In the genomic region with DNA sequence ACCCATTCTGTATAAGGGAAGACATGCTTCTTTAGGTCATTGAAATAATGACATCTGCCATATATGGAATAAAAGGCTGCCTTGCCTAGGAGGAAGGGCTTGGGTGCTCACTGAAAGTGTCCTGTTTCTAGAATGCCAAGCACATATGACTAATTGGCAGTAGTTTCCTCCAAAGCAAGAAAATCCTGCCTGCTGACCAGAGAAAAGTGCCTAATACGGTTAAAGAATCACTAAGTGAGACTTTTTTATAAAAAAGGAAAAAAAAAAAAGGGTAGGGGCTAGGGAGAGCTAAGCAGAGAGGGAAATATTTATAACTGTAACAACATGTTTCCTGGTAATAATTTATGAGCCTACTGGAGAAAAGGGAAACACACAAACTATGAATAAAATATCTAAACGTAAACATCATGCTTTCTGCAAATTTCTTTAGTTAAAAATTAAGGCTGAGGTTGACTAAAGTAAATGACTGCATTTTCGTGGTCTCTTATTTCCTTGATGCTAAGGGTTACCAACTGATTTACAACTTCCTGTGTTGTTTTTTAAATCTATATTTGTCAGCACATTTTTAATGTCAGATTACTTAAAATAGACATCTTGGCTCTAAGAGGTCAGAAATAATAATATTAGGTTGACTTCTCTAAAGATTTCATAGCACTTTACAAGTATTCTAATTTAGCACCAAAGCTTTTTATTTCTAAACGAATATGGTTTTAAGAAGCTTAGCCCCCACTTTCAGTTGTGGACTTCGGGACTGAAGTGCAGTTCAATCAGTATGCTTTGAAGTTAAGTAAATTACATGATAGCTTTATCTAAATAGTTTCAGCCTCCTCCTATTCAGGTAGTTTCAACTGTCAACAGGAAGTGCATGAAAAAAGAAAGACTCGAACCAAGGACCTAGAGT, we compare ENCODE assay signal across 8 cellular contexts.
DNase-seq lines count a peak whose midpoint lies in the region; ATAC-seq, FAIRE-seq and TF ChIP-seq lines count a peak whose summit lies in the region.

No MANE protein-coding gene starts in this region.

- DNase-seq in adipocyte (ENCODE audit: low read depth) (peak; percentile 62), mesothelial cell of epicardium (ENCODE audit: low spot score in 2 of 2, unreplicated experiment in 2 of 2) (no peak), prostate gland (ENCODE audit: low spot score) (no peak), DMS114 treated with DMSO at 0.1 percent for 48 hours (lab: John Stamatoyannopoulos, UW; ENCODE audit: unreplicated experiment) (no peak)

- no peak for TF ChIP-seq POLR2A in prostate gland (IDR thresholded peaks at IDR 0.05)

- H3K27ac ChIP-seq in prostate gland, result peak overlapping the region in 1 of 2 donors; percentile 41

- 28% methylated on average over 6 of the region's 6 CpGs for WGBS in prostate gland

- ATAC-seq in GM19025 (IDR thresholded peaks at IDR 0.05; ENCODE audit: low read depth, unreplicated experiment) (peak; percentile 39), HG03521 (IDR thresholded peaks at IDR 0.05; ENCODE audit: unreplicated experiment) (peak; percentile 41), GM21515 (IDR thresholded peaks at IDR 0.05; ENCODE audit: unreplicated experiment) (no peak)

- peak overlapping the region; percentile 23 for H3K9ac ChIP-seq in adipocyte (ENCODE audit: low read length)

- TF ChIP-seq CTCF in mesothelial cell of epicardium (IDR thresholded peaks at IDR 0.05; ENCODE audit: unreplicated experiment) (no peak), prostate gland (IDR thresholded peaks at IDR 0.05) (no peak)

- no peaks in the 10 kb centered on the region for H3K36me3 ChIP-seq in adipocyte (ENCODE audit: control insufficient read depth, insufficient read depth, low read length, severe bottlenecking)
- H3K36me3 ChIP-seq in prostate gland, result no peaks in the 10 kb centered on the region

- H3K4me3 ChIP-seq in adipocyte (ENCODE audit: low read length) (no peak overlapping the region), prostate gland (no peak overlapping the region)

- FAIRE-seq in A204.1 (lab: Jason Lieb, UNC), result peak; percentile 93

- no peaks in the 10 kb centered on the region for H3K9me3 ChIP-seq in adipocyte (ENCODE audit: control insufficient read depth, low read length)
- no peaks in the 10 kb centered on the region for H3K9me3 ChIP-seq in prostate gland

- peaks cover 56% of the 10 kb centered on the region for H3K4me1 Mint-ChIP-seq in mesothelial cell of epicardium

- no peaks in the 10 kb centered on the region for H3K36me3 Mint-ChIP-seq in mesothelial cell of epicardium

- H3K27me3 ChIP-seq in adipocyte (replicated peaks; ENCODE audit: control insufficient read depth, insufficient read depth, low read length) (no peaks in the 10 kb centered on the region), prostate gland (replicated peaks; ENCODE audit: insufficient read depth) (no peaks in the 10 kb centered on the region)

- H3K4me1 ChIP-seq in adipocyte (ENCODE audit: control insufficient read depth, insufficient read depth, low read length), result peaks cover 26% of the 10 kb centered on the region
- H3K4me1 ChIP-seq in prostate gland (replicated peaks), result peaks cover 8% of the 10 kb centered on the region

- intact Hi-C loops in prostate gland (cut with DNase I), result no loop called here

- H3K4me3 Mint-ChIP-seq in mesothelial cell of epicardium, result no peak overlapping the region

- H3K27me3 Mint-ChIP-seq in mesothelial cell of epicardium (ENCODE audit: low read depth), result no peaks in the 10 kb centered on the region

- H3K9me3 Mint-ChIP-seq in mesothelial cell of epicardium, result no peaks in the 10 kb centered on the region

- H3K27ac Mint-ChIP-seq in mesothelial cell of epicardium, result peak overlapping the region; percentile 76
